In genomic region chr16:89093602-89094251, GRCh38 we compare ENCODE assay signal across 8 cellular contexts. TPM values are rescaled to one million over a fixed set of nuclear protein-coding genes. Genes with fewer than 3 reads are reported as not detected.
DNase-seq lines count a peak whose midpoint lies in the region; TF ChIP-seq lines count a peak whose summit lies in the region.

ACSF3 (plus strand) TSS chr16:89093852; CDS start chr16:89100682, 6,830 bp downstream.

- peaks cover 48% of the 10 kb centered on the region for H3K79me2 ChIP-seq in GM23248 (ENCODE audit: insufficient read depth)

- TF ChIP-seq CTCF in Calu3 (IDR thresholded peaks at IDR 0.05; ENCODE audit: unreplicated experiment) = no peak

- peak within 1 kb of the TSS; percentile 81 for H3K4me3 Mint-ChIP-seq in Calu3 (ENCODE audit: low read depth, unreplicated experiment)

- WGBS in GM23248 (ENCODE audit: low coverage in 1 of 2, low lambda C conversion rate in 2 of 2, missing lambda C conversion rate in 2 of 2), 2 experiments = 1 to 4% methylated on average over 38 to 57 of the region's 110 CpGs

- intact Hi-C loops in Calu3 (cut with micrococcal nuclease; ENCODE audit: unreplicated experiment) = no loop called here

- TF ChIP-seq POLR2A in erythroblast (IDR thresholded peaks at IDR 0.05; ENCODE audit: low read length) = peak; percentile 47

- peaks cover 7% of the 10 kb centered on the region; the same call in 1 of the 2 replicates for H3K4me1 ChIP-seq in GM23248 (ENCODE audit: insufficient read depth)
- peaks cover 18% of the 10 kb centered on the region for H3K4me1 ChIP-seq in NT2/D1 (ENCODE audit: insufficient read depth, insufficient read length)
- peaks cover 17% of the 10 kb centered on the region for H3K4me1 ChIP-seq in muscle layer of colon (ENCODE audit: insufficient read depth, low read length)

- peak; percentile 77 for DNase-seq in Calu3
- DNase-seq in GM23248 = peak; percentile 80
- no peak for DNase-seq in NT2/D1 (ENCODE audit: low read depth, low spot score)
- peak; percentile 79 for DNase-seq in activated T-cell treated with anti-CD3 and anti-CD28 coated beads, Interleukin-2, amount 50 U/mL, for 1 hour
- DNase-seq in erythroblast (lab: John Stamatoyannopoulos, UW) = peak; percentile 76 to 83
- DNase-seq in stimulated activated CD8-positive, alpha-beta memory T cell treated with anti-CD3 and anti-CD28 coated beads, Interleukin-7, amount 100 ng/mL, for 1 hour (ENCODE audit: low read depth in 2 of 2) = peak; percentile 32 to 36
- DNase-seq in DMS153 treated with DMSO at 0.1 percent for 48 hours (lab: John Stamatoyannopoulos, UW; ENCODE audit: unreplicated experiment) = no peak

- no peaks in the 10 kb centered on the region for H3F3A ChIP-seq in GM23248 (ENCODE audit: insufficient read depth)

- CTCF ChIA-PET in Calu3 (lab: Charles Lee) = interaction anchor here (0.9 to 1.1 kb wide), 2 partner anchors 10 to 41 kb away, joined by 3 read pairs; no protein-coding TSS in a partner anchor

- no peaks in the 10 kb centered on the region for H3K9me3 ChIP-seq in GM23248 (ENCODE audit: low read depth)
- no peaks in the 10 kb centered on the region for H3K9me3 ChIP-seq in NT2/D1 (ENCODE audit: insufficient read depth, low read length)
- H3K9me3 ChIP-seq in muscle layer of colon (ENCODE audit: low read length) = no peaks in the 10 kb centered on the region

- no peaks in the 10 kb centered on the region for H4K20me1 ChIP-seq in GM23248 (ENCODE audit: insufficient read depth)

- H3K27me3 ChIP-seq in GM23248 (replicated peaks; ENCODE audit: insufficient read depth) (peaks cover 21% of the 10 kb centered on the region), NT2/D1 (ENCODE audit: insufficient read depth, insufficient read length) (peaks cover 43% of the 10 kb centered on the region), muscle layer of colon (ENCODE audit: control insufficient read depth in 1 of 2, insufficient read depth in 2 of 2, low read length in 2 of 2) (peaks cover 0 to 21% of the 10 kb centered on the region in 2 donors)

- peaks cover 27% of the 10 kb centered on the region for H3K36me3 Mint-ChIP-seq in Calu3 (ENCODE audit: insufficient read depth, unreplicated experiment)

- H3K4me3 ChIP-seq in GM23248 (peak within 1 kb of the TSS; percentile 91), NT2/D1 (ENCODE audit: insufficient read length, low read depth) (peak within 1 kb of the TSS; percentile 89), muscle layer of colon (ENCODE audit: low read depth in 1 of 2, low read length in 2 of 2) (peak within 1 kb of the TSS; percentile 67 to 90)

- H3K9me3 Mint-ChIP-seq in Calu3 (ENCODE audit: low read depth, unreplicated experiment) = no peaks in the 10 kb centered on the region

- BruUV-seq in Calu3 (replicated peaks; lab: Mats Ljungman, UMichigan) = no TSS peak

- peaks cover 25% of the 10 kb centered on the region for H3K4me1 Mint-ChIP-seq in Calu3 (ENCODE audit: low read depth, unreplicated experiment)

- peak within 1 kb of the TSS; percentile 60 for H3K27ac Mint-ChIP-seq in Calu3 (ENCODE audit: unreplicated experiment)

- H3K9ac ChIP-seq in GM23248 (peak within 1 kb of the TSS; percentile 87), NT2/D1 (ENCODE audit: insufficient read length, low read depth) (peak within 1 kb of the TSS; percentile 89), muscle layer of colon (ENCODE audit: low read length) (peak within 1 kb of the TSS; percentile 57)

- peak within 1 kb of the TSS; percentile 89 for H2AFZ ChIP-seq in GM23248

- no peaks in the 10 kb centered on the region for H3K36me3 ChIP-seq in GM23248 (ENCODE audit: low read depth)
- H3K36me3 ChIP-seq in NT2/D1 (ENCODE audit: insufficient read depth, insufficient read length, low read length) = peaks cover 20% of the 10 kb centered on the region
- no peaks in the 10 kb centered on the region for H3K36me3 ChIP-seq in muscle layer of colon (ENCODE audit: insufficient read depth, low read length)

- peak within 1 kb of the TSS; percentile 85 for H3K4me2 ChIP-seq in GM23248 (ENCODE audit: unreplicated experiment)

- no peaks in the 10 kb centered on the region for H3K9me2 ChIP-seq in GM23248 (ENCODE audit: insufficient read depth)

- peaks cover 41% of the 10 kb centered on the region for H3K27me3 Mint-ChIP-seq in Calu3 (ENCODE audit: unreplicated experiment)

- H3K27ac ChIP-seq in GM23248 (no peak within 1 kb of the TSS), muscle layer of colon (ENCODE audit: low read depth, low read length) (peak within 1 kb of the TSS; percentile 12)

- in situ Hi-C loops in GM23248 (cut with MboI) = no loop called here

RNA-seq across cellular contexts. Expression of gene ACSF3, which starts in this region (rescaled TPM):
- 54.9 and 58.0 TPM in 2 replicates for total RNA-seq in Calu3 (2022)
- total RNA-seq in GM23248 (2014; rRNA removed; shearing (Covaris generic)) = 17.1 and 26.7 TPM in 2 replicates
- polyA plus RNA-seq in GM23248 (2016; fragmentation: Nextera tagmentation; extraction: Ambion mirVana) = 15.2 and 15.9 TPM in 2 replicates

Comparison
In these comparisons a context has a peak if more than half of its experiments do, and no peak if none do; other contexts are left out.
1. DNase-seq: peak in Calu3 (single experiment), GM23248 (single experiment), activated T-cell treated with anti-CD3 and anti-CD28 coated beads, Interleukin-2, amount 50 U/mL, for 1 hour (single experiment), erythroblast (2 of 2) and stimulated activated CD8-positive, alpha-beta memory T cell treated with anti-CD3 and anti-CD28 coated beads, Interleukin-7, amount 100 ng/mL, for 1 hour (2 of 2); none in NT2/D1 (single experiment) and DMS153 treated with DMSO at 0.1 percent for 48 hours (single experiment).
2. Peak in every context shown above with its lines, with median percentiles within 50 percentile points of each other: H3K4me3 ChIP-seq and H3K9ac ChIP-seq.